16 cellular contexts compared by ENCODE assay signal in the genomic region with DNA sequence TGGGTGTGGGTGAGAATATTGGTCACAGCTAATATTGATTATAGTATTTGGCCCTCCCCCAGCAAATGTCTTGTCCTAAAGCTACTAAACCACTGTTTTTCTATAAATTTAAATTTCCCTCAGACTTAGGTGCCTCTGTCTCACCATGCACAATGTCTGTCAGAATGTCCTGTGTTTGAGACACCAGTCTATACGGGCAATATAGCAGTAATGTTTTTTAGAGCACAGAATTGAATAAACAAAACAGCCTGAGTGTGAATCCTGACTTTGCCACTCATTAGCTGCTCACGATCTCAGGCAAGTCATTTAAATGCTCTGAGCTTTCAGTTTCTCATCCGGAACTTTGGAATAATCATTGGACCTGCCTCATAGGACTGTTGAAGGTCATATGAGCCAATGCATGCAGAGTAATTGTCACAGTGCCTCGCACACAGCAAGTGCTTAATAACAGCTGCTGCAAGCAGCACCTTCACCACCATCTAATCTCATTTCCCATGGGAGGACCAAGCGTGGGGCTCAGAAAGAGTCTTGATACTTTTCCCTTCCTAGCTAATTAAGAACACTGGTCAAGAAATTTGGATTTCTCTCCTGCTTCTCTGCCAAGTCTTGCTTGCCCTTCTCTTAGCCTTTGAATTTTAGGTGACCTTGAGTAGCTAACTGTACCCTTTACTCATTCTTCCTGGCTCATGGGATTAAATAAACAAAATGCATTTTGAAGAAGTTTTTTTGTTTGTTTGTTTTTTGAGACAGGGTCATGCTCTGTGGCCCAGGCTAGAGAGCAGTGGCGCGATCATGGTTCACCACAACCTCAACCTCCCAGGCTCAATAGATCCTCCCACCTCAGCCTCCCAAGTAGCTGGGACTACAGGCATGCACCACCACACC. TPM values are rescaled to one million over a fixed set of nuclear protein-coding genes. Genes with fewer than 3 reads are reported as not detected.
A peak's percentile ranks its signal among the peaks of the same experiment; 100 is the strongest.
DNase-seq lines count a peak whose midpoint lies in the region; ATAC-seq, FAIRE-seq and TF ChIP-seq lines count a peak whose summit lies in the region.
"Had no signal": no experiment of that assay in that cellular context is flagged by ENCODE, and none has a peak within 500 bp of the region (broad histone marks: within the 10 kb centered on the region; RNA-seq: fewer than 3 reads in every experiment).

No MANE protein-coding gene starts in this region.

- H3K36me3 ChIP-seq in endocrine pancreas (ENCODE audit: control insufficient read depth, insufficient read depth, low read length), result no peaks in the 10 kb centered on the region
- no peaks in the 10 kb centered on the region for H3K36me3 ChIP-seq in mesenchymal stem cell (ENCODE audit: control insufficient read depth in 1 of 2, insufficient read depth in 2 of 2, low read depth in 1 of 2, low read length in 2 of 2)
- no peaks in the 10 kb centered on the region for H3K36me3 ChIP-seq in subcutaneous abdominal adipose tissue (ENCODE audit: control insufficient read depth in 5 of 5, insufficient read depth in 5 of 5, low read length in 5 of 5)

- H3K14ac ChIP-seq in mesenchymal stem cell (ENCODE audit: low read length in 2 of 2), result no peak overlapping the region

- H2BK5ac ChIP-seq in mesenchymal stem cell (ENCODE audit: low read depth, low read length, poor library complexity, severe bottlenecking), result no peak overlapping the region

- no peak overlapping the region for H2AFZ ChIP-seq in mesenchymal stem cell (ENCODE audit: low read depth, low read length)

- H2AK5ac ChIP-seq in mesenchymal stem cell (ENCODE audit: low read length, severe bottlenecking), result no peak overlapping the region

- POLR2A ChIA-PET in naive thymus-derived CD8-positive, alpha-beta T cell (lab: Charles Lee), result no interaction called here

- FAIRE-seq in GM12892 (lab: Jason Lieb, UNC), result no peak
- FAIRE-seq: TTC549 had no signal

- no peak overlapping the region for H3K4ac ChIP-seq in mesenchymal stem cell (ENCODE audit: low read depth in 1 of 2, low read length in 2 of 2)

- H3K36me3 Mint-ChIP-seq in activated T-helper 17 cell treated with anti-CD3 and anti-CD28 coated beads, Interleukin-2, amount 50 U/mL, for 72 hours (ENCODE audit: low read depth), result peaks cover 5% of the 10 kb centered on the region
- H3K36me3 Mint-ChIP-seq in naive thymus-derived CD8-positive, alpha-beta T cell, result peaks cover 0 to 2% (median 0%) of the 10 kb centered on the region in 3 donors

- no peak overlapping the region for H3K27ac ChIP-seq in mesenchymal stem cell (ENCODE audit: low read length, poor library complexity, severe bottlenecking)
- H3K27ac ChIP-seq in subcutaneous abdominal adipose tissue (ENCODE audit: low read depth, low read length), result peak overlapping the region; percentile 43

- no peak for ATAC-seq in activated T-helper 17 cell treated with anti-CD3 and anti-CD28 coated beads, Interleukin-2, amount 50 U/mL, for 72 hours (replicated peaks)
- ATAC-seq in naive thymus-derived CD8-positive, alpha-beta T cell, result no peak
- ATAC-seq: effector memory CD8-positive, alpha-beta T cell had no signal

- no peaks in the 10 kb centered on the region for H3K79me1 ChIP-seq in mesenchymal stem cell (replicated peaks; ENCODE audit: low read length, poor library complexity, severe bottlenecking)

- no peak overlapping the region for H3K23ac ChIP-seq in mesenchymal stem cell (ENCODE audit: low read length in 2 of 2)

- H3K27me3 ChIP-seq in endocrine pancreas (ENCODE audit: control insufficient read depth, insufficient read depth, low read length), result no peaks in the 10 kb centered on the region
- H3K27me3 ChIP-seq in mesenchymal stem cell (ENCODE audit: control insufficient read depth in 1 of 2, insufficient read depth in 1 of 2, low read length in 2 of 2), result peaks cover 0 to 4% of the 10 kb centered on the region in 2 experiments
- no peaks in the 10 kb centered on the region for H3K27me3 ChIP-seq in subcutaneous abdominal adipose tissue (ENCODE audit: control insufficient read depth in 5 of 5, insufficient read depth in 4 of 5, low read length in 5 of 5)

- no peak overlapping the region for H2BK120ac ChIP-seq in mesenchymal stem cell (ENCODE audit: low read depth, low read length)

- H4K8ac ChIP-seq in mesenchymal stem cell (ENCODE audit: low read length), result no peak overlapping the region

- 79% methylated on average over 5 of the region's 7 CpGs for WGBS in mesenchymal stem cell

- peak overlapping the region; percentile 25 for H3K4me3 ChIP-seq in endocrine pancreas (ENCODE audit: control insufficient read depth, insufficient read depth, low read length)
- peak overlapping the region in 1 of 2 experiments; percentile 39 for H3K4me3 ChIP-seq in mesenchymal stem cell (ENCODE audit: insufficient read depth in 1 of 2, low read depth in 1 of 2, low read length in 2 of 2)
- peak overlapping the region in 2 of 5 donors; percentile 19 to 35 for H3K4me3 ChIP-seq in subcutaneous abdominal adipose tissue (ENCODE audit: low read depth in 1 of 5, low read length in 5 of 5)

- no peak overlapping the region for H4K91ac ChIP-seq in mesenchymal stem cell (ENCODE audit: low read length)

- H3K4me1 Mint-ChIP-seq in activated T-helper 17 cell treated with anti-CD3 and anti-CD28 coated beads, Interleukin-2, amount 50 U/mL, for 72 hours, result peaks cover 34% of the 10 kb centered on the region
- peaks cover 0 to 5% (median 0%) of the 10 kb centered on the region in 4 donors for H3K4me1 Mint-ChIP-seq in naive thymus-derived CD8-positive, alpha-beta T cell
- H3K4me1 Mint-ChIP-seq: CD8-positive, alpha-beta memory T cell; neural crest cell had no signal

- no peak overlapping the region for H3K18ac ChIP-seq in mesenchymal stem cell (ENCODE audit: low read depth in 1 of 2, low read length in 2 of 2)

- no peak overlapping the region for H3K9ac ChIP-seq in endocrine pancreas (ENCODE audit: control insufficient read depth, insufficient read depth, low read length)
- peak overlapping the region; percentile 18 for H3K9ac ChIP-seq in mesenchymal stem cell (ENCODE audit: low read length)
- H3K9ac ChIP-seq in subcutaneous abdominal adipose tissue (ENCODE audit: low read length in 5 of 5), result peak overlapping the region in 1 of 5 donors; percentile 25

- peaks cover 35% of the 10 kb centered on the region for H3K4me1 ChIP-seq in endocrine pancreas (ENCODE audit: control insufficient read depth, insufficient read depth, low read length)
- H3K4me1 ChIP-seq in mesenchymal stem cell (ENCODE audit: control insufficient read depth, insufficient read depth, low read depth, low read length), result no peaks in the 10 kb centered on the region
- H3K4me1 ChIP-seq in subcutaneous abdominal adipose tissue (ENCODE audit: control insufficient read depth in 5 of 5, insufficient read depth in 5 of 5, low read length in 5 of 5), result peaks cover 7 to 44% (median 42%) of the 10 kb centered on the region in 5 donors

- no peak overlapping the region for H2BK12ac ChIP-seq in mesenchymal stem cell (ENCODE audit: low read length in 2 of 2)

- H3K27me3 Mint-ChIP-seq in activated T-helper 17 cell treated with anti-CD3 and anti-CD28 coated beads, Interleukin-2, amount 50 U/mL, for 72 hours, result no peaks in the 10 kb centered on the region
- peaks cover 13 to 37% (median 30%) of the 10 kb centered on the region in 5 donors for H3K27me3 Mint-ChIP-seq in naive thymus-derived CD8-positive, alpha-beta T cell

- no peak overlapping the region for H3K4me3 Mint-ChIP-seq in activated T-helper 17 cell treated with anti-CD3 and anti-CD28 coated beads, Interleukin-2, amount 50 U/mL, for 72 hours
- H3K4me3 Mint-ChIP-seq in naive thymus-derived CD8-positive, alpha-beta T cell, result no peak overlapping the region
- H3K4me3 Mint-ChIP-seq: CD8-positive, alpha-beta memory T cell; effector memory CD8-positive, alpha-beta T cell; neural crest cell had no signal

- no peaks in the 10 kb centered on the region for H3K9me3 Mint-ChIP-seq in activated T-helper 17 cell treated with anti-CD3 and anti-CD28 coated beads, Interleukin-2, amount 50 U/mL, for 72 hours
- peaks cover 0 to 3% (median 0%) of the 10 kb centered on the region in 9 donors for H3K9me3 Mint-ChIP-seq in naive thymus-derived CD8-positive, alpha-beta T cell
- H3K9me3 Mint-ChIP-seq: CD8-positive, alpha-beta memory T cell; effector memory CD8-positive, alpha-beta T cell; neural crest cell had no signal

- peak overlapping the region; percentile 16 for H3K27ac Mint-ChIP-seq in activated T-helper 17 cell treated with anti-CD3 and anti-CD28 coated beads, Interleukin-2, amount 50 U/mL, for 72 hours
- no peak overlapping the region for H3K27ac Mint-ChIP-seq in naive thymus-derived CD8-positive, alpha-beta T cell
- H3K27ac Mint-ChIP-seq: CD8-positive, alpha-beta memory T cell; effector memory CD8-positive, alpha-beta T cell had no signal

- no peak for DNase-seq in mesenchymal stem cell
- no peak for DNase-seq in GM12892 (ENCODE audit: insufficient read length)
- no peak for DNase-seq in naive thymus-derived CD8-positive, alpha-beta T cell
- no peak for DNase-seq in T-helper 2 cell
- DNase-seq in DMS 273 (lab: John Stamatoyannopoulos, UW; ENCODE audit: unreplicated experiment), result no peak
- DNase-seq: activated CD4-positive, alpha-beta T cell treated with anti-CD3 and anti-CD28 coated beads for 48 hours; activated naive CD4-positive, alpha-beta T cell treated with Interleukin-2 at 50 U/mL for 16 hours; CD8-positive, alpha-beta memory T cell; effector memory CD8-positive, alpha-beta T cell; NCI-H2081 treated with DMSO at 0.1 percent for 48 hours; stimulated activated CD4-positive, alpha-beta T cell treated with anti-CD3 and anti-CD28 coated beads, Interleukin-4, amount 100 ng/mL, for 24 hours had no signal

- H3K9me3 ChIP-seq in endocrine pancreas (ENCODE audit: control insufficient read depth, low read length) (no peaks in the 10 kb centered on the region), mesenchymal stem cell (ENCODE audit: control insufficient read depth, low read length) (no peaks in the 10 kb centered on the region), subcutaneous abdominal adipose tissue (ENCODE audit: control insufficient read depth in 5 of 5, low read length in 5 of 5) (no peaks in the 10 kb centered on the region)

- no peak for TF ChIP-seq POLR2A in GM12892 (IDR thresholded peaks at IDR 0.05; ENCODE audit: low read depth, low read length)

- H3K4me2 ChIP-seq in mesenchymal stem cell (ENCODE audit: low read length, poor library complexity, severe bottlenecking), result no peak overlapping the region

- H2BK15ac ChIP-seq in mesenchymal stem cell (ENCODE audit: low read depth, poor library complexity, severe bottlenecking), result no peak overlapping the region

RNA-seq across cellular contexts. Expression of a gene that starts 9.9 kb away (rescaled TPM):
- total RNA-seq in activated T-helper 17 cell treated with anti-CD3 and anti-CD28 coated beads, Interleukin-2, amount 50 U/mL, for 72 hours, result 10 to 100 TPM; 21.7 to 46.3 TPM
- not detected for polyA plus RNA-seq in mesenchymal stem cell (2013, experiment 1 of 2)
- not detected for polyA plus RNA-seq in mesenchymal stem cell (2013, experiment 2 of 2)
- 0.11 TPM for polyA plus RNA-seq in GM12892 (2012; ENCODE audit: missing spikeins)
- under 1 TPM; 0.49 TPM for total RNA-seq in naive thymus-derived CD8-positive, alpha-beta T cell
- polyA plus RNA-seq in naive thymus-derived CD8-positive, alpha-beta T cell, result under 1 TPM in 1 of 3 donors, not detected in 2; 0.03 TPM
- total RNA-seq: neural crest cell had no signal

Comparison
In these comparisons a context has a peak if more than half of its experiments do, and no peak if none do; other contexts are left out.
1. RNA of a gene that starts 9.9 kb away (total RNA-seq): 21.7 to 46.3 TPM in activated T-helper 17 cell treated with anti-CD3 and anti-CD28 coated beads, Interleukin-2, amount 50 U/mL, for 72 hours; 0.49 TPM in naive thymus-derived CD8-positive, alpha-beta T cell; every median in the first group is over 10 times any median in the second.